18 cellular contexts compared by ENCODE assay signal in the genomic region with DNA sequence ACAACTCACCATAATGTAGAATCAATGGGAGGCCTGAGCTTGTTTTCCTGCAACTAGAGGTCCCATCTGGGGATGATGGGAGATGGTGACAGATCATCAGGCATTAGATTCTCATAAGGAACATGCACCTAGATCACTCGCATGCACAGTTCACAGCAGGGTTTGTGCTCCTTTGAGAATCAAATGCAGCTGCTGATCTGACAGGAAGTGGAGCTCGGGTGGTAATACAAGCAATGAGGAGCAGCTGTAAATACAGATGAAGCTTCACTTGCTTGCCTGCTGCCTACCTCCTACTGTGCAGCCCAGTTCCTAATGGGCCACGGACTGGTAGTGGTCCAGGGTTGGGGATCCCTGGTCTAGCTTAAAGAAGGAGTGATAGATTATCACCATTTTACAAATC. TPM values are rescaled to one million over a fixed set of nuclear protein-coding genes. Genes with fewer than 3 reads are reported as not detected.
DNase-seq lines count a peak whose midpoint lies in the region; ATAC-seq and TF ChIP-seq lines count a peak whose summit lies in the region.
"Had no signal": no experiment of that assay in that cellular context is flagged by ENCODE, and none has a peak within 500 bp of the region (broad histone marks: within the 10 kb centered on the region; RNA-seq: fewer than 3 reads in every experiment).

No MANE protein-coding gene starts in this region.

- H3K27me3 Mint-ChIP-seq in activated naive CD8-positive, alpha-beta T cell treated with anti-CD3 and anti-CD28 coated beads, Interleukin-2, amount 50 U/mL, for 24 hours: no peaks in the 10 kb centered on the region
- H3K27me3 Mint-ChIP-seq in activated naive CD8-positive, alpha-beta T cell treated with anti-CD3 and anti-CD28 coated beads for 36 hours: no peaks in the 10 kb centered on the region

- TF ChIP-seq POLR2A in NB4 (IDR thresholded peaks at IDR 0.05; ENCODE audit: extremely low read depth, insufficient read length) (no peak), testis (IDR thresholded peaks at IDR 0.05) (no peak)

- no peak overlapping the region for H3K27ac ChIP-seq in testis
- H3K27ac ChIP-seq: pancreas, skin epidermis, upper lobe of left lung had no signal

- H3K27me3 ChIP-seq in testis: no peaks in the 10 kb centered on the region
- H3K27me3 ChIP-seq: pancreas, upper lobe of left lung had no signal

- TF ChIP-seq CTCF in NB4 (IDR thresholded peaks at IDR 0.05; ENCODE audit: low read depth, low read length): no peak
- no peak for TF ChIP-seq CTCF in choroid plexus epithelial cell (conservative IDR thresholded peaks at IDR 0.05; ENCODE audit: low read depth, low read length)
- no peak for TF ChIP-seq CTCF in testis (IDR thresholded peaks at IDR 0.05)

- no peak for ATAC-seq in activated naive CD8-positive, alpha-beta T cell treated with anti-CD3 and anti-CD28 coated beads, Interleukin-2, amount 50 U/mL, for 24 hours
- ATAC-seq in GM19467 (IDR thresholded peaks at IDR 0.05; ENCODE audit: unreplicated experiment) (no peak), HG02970 (IDR thresholded peaks at IDR 0.05; ENCODE audit: low FRiP score, unreplicated experiment) (no peak)
- ATAC-seq: left lobe of liver, pancreas had no signal

- intact Hi-C loops in testis (cut with DNase I; ENCODE audit: low total_unique reads): no loop called here

- peaks cover 38% of the 10 kb centered on the region for H3K36me3 Mint-ChIP-seq in activated naive CD8-positive, alpha-beta T cell treated with anti-CD3 and anti-CD28 coated beads, Interleukin-2, amount 50 U/mL, for 24 hours (ENCODE audit: low read depth)
- peaks cover 50% of the 10 kb centered on the region for H3K36me3 Mint-ChIP-seq in activated naive CD8-positive, alpha-beta T cell treated with anti-CD3 and anti-CD28 coated beads for 36 hours

- no peaks in the 10 kb centered on the region for H3K36me3 ChIP-seq in testis (ENCODE audit: low read depth, missing control alignments)
- H3K36me3 ChIP-seq: pancreas, upper lobe of left lung had no signal

- no peak overlapping the region for H3K4me3 Mint-ChIP-seq in activated naive CD8-positive, alpha-beta T cell treated with anti-CD3 and anti-CD28 coated beads, Interleukin-2, amount 50 U/mL, for 24 hours
- H3K4me3 Mint-ChIP-seq in activated naive CD8-positive, alpha-beta T cell treated with anti-CD3 and anti-CD28 coated beads for 36 hours: no peak overlapping the region
- H3K4me3 Mint-ChIP-seq: brain had no signal

- H3K9me3 ChIP-seq in testis: no peaks in the 10 kb centered on the region
- H3K9me3 ChIP-seq: pancreas, SK-N-SH, upper lobe of left lung had no signal

- no peak for DNase-seq in activated naive CD8-positive, alpha-beta T cell treated with anti-CD3 and anti-CD28 coated beads, Interleukin-2, amount 50 U/mL, for 24 hours
- DNase-seq in activated naive CD8-positive, alpha-beta T cell treated with anti-CD3 and anti-CD28 coated beads for 36 hours: no peak
- DNase-seq in NB4 (ENCODE audit: low read depth) (peak; percentile 24), choroid plexus epithelial cell (ENCODE audit: low read depth) (peak; percentile 53), NCI-H1694 treated with DMSO at 0.1 percent for 48 hours (lab: John Stamatoyannopoulos, UW) (no peak), testis (no peak)
- DNase-seq: activated effector memory CD4-positive, alpha-beta T cell treated with Interleukin-2 at 50 U/mL for 16 hours; effector CD8-positive, alpha-beta T cell; NCI-H187; NCI-H524 treated with DMSO at 0.1 percent for 48 hours; pancreas; SK-N-SH; upper lobe of left lung had no signal

- peaks cover 14% of the 10 kb centered on the region for H3K4me1 ChIP-seq in testis

- peak overlapping the region; percentile 20 for H3K27ac Mint-ChIP-seq in activated naive CD8-positive, alpha-beta T cell treated with anti-CD3 and anti-CD28 coated beads, Interleukin-2, amount 50 U/mL, for 24 hours
- H3K27ac Mint-ChIP-seq in activated naive CD8-positive, alpha-beta T cell treated with anti-CD3 and anti-CD28 coated beads for 36 hours: no peak overlapping the region
- H3K27ac Mint-ChIP-seq: brain had no signal

- H3K9me3 Mint-ChIP-seq in activated naive CD8-positive, alpha-beta T cell treated with anti-CD3 and anti-CD28 coated beads, Interleukin-2, amount 50 U/mL, for 24 hours: no peaks in the 10 kb centered on the region
- H3K9me3 Mint-ChIP-seq in activated naive CD8-positive, alpha-beta T cell treated with anti-CD3 and anti-CD28 coated beads for 36 hours: peaks cover 14% of the 10 kb centered on the region

- WGBS in testis, 2 donors: 89 to 96% methylated on average over 3 of the region's 3 CpGs

- H3K4me3 ChIP-seq in NB4 (ENCODE audit: low read depth, low read length) (no peak overlapping the region), choroid plexus epithelial cell (ENCODE audit: low read depth, low read length) (no peak overlapping the region), testis (no peak overlapping the region)
- H3K4me3 ChIP-seq: pancreas, skin epidermis, upper lobe of left lung had no signal

- peaks cover 41% of the 10 kb centered on the region for H3K4me1 Mint-ChIP-seq in activated naive CD8-positive, alpha-beta T cell treated with anti-CD3 and anti-CD28 coated beads, Interleukin-2, amount 50 U/mL, for 24 hours
- H3K4me1 Mint-ChIP-seq in activated naive CD8-positive, alpha-beta T cell treated with anti-CD3 and anti-CD28 coated beads for 36 hours: peaks cover 35% of the 10 kb centered on the region

RNA-seq across cellular contexts. Expression of gene KPNA3, which starts 33.0 kb away (rescaled TPM):
- total RNA-seq in activated naive CD8-positive, alpha-beta T cell treated with anti-CD3 and anti-CD28 coated beads for 36 hours: 10 to 100 TPM; 65.9 to 67.0 TPM
- total RNA-seq in testis: 10 to 100 TPM; 39.4 to 51.3 TPM
- polyA plus RNA-seq in testis (ENCODE audit: insufficient read depth, low read depth, low replicate concordance): 46.5 TPM

Comparison
In these comparisons a context has a peak if more than half of its experiments do, and no peak if none do; other contexts are left out.
1. DNase-seq: peak in NB4 (single experiment) and choroid plexus epithelial cell (single experiment); none in activated naive CD8-positive, alpha-beta T cell treated with anti-CD3 and anti-CD28 coated beads, Interleukin-2, amount 50 U/mL, for 24 hours (single experiment), activated naive CD8-positive, alpha-beta T cell treated with anti-CD3 and anti-CD28 coated beads for 36 hours (single experiment), NCI-H1694 treated with DMSO at 0.1 percent for 48 hours (single experiment) and testis (single experiment).